ENCODE assay signal across 10 cellular contexts in genomic region chr3:194879991-194880939, GRCh38.
DNase-seq lines count a peak whose midpoint lies in the region; ATAC-seq and TF ChIP-seq lines count a peak whose summit lies in the region.
"Had no signal": no experiment of that assay in that cellular context is flagged by ENCODE, and none has a peak within 500 bp of the region (broad histone marks: within the 10 kb centered on the region; RNA-seq: fewer than 3 reads in every experiment).

No MANE protein-coding gene starts in this region.

- no peak overlapping the region for H3K4me3 ChIP-seq in A673 (ENCODE audit: low read depth, low read length, poor library complexity, severe bottlenecking)
- H3K4me3 ChIP-seq: K562 had no signal

- no peak for TF ChIP-seq CTCF in A673 (conservative IDR thresholded peaks at IDR 0.05; ENCODE audit: low read depth, low read length)

- no peak for ATAC-seq in GM19395 (IDR thresholded peaks at IDR 0.05; ENCODE audit: unreplicated experiment)
- ATAC-seq: K562 had no signal

- H3K36me3 ChIP-seq in A673 (ENCODE audit: insufficient read depth, low read length, poor library complexity, severe bottlenecking), result no peaks in the 10 kb centered on the region

- peaks cover 8% of the 10 kb centered on the region for H3K9me3 ChIP-seq in A673 (ENCODE audit: low read depth, low read length, poor library complexity, severe bottlenecking)

- DNase-seq in A673 (ENCODE audit: low spot score), result peak; percentile 86
- DNase-seq in M059J (ENCODE audit: low read depth), result peak; percentile 53
- peak; percentile 81 for DNase-seq in astrocyte of the hippocampus (ENCODE audit: low read depth, low spot score)
- peak; percentile 89 for DNase-seq in mesenteric fat pad (ENCODE audit: low spot score)
- no peak for DNase-seq in activated CD8-positive, alpha-beta memory T cell treated with anti-CD3 and anti-CD28 coated beads, Interleukin-2, amount 50 U/mL, for 48 hours
- no peak for DNase-seq in NCI-H748 treated with DMSO at 0.1 percent for 48 hours (lab: John Stamatoyannopoulos, UW)
- no peak for DNase-seq in activated T-helper 1 cell treated with anti-CD3 and anti-CD28 coated beads, Interleukin-12 subunit alpha, Interleukin-12 subunit beta, Interleukin-2, Interleukin-4 antibody, amounts not matched to agents 30 ng/mL and 10 ng/mL and 1 ng/mL, durations not matched to agents 14 hours and 24 hours and 36 hours (ENCODE audit: low spot score)

- intact Hi-C loops in A673 (cut with micrococcal nuclease; ENCODE audit: unreplicated experiment), result loop anchor here (10.0 kb wide), 1 partner anchor 225 kb away; no protein-coding TSS in a partner anchor
- intact Hi-C loops in activated T-helper 1 cell treated with anti-CD3 and anti-CD28 coated beads, Interleukin-12 subunit alpha, Interleukin-12 subunit beta, Interleukin-2, Interleukin-4 antibody, amounts not matched to agents 30 ng/mL and 10 ng/mL and 1 ng/mL, durations not matched to agents 14 hours and 24 hours and 36 hours (cut with micrococcal nuclease), result no loop called here

- H3K27ac ChIP-seq in A673 (ENCODE audit: low read depth, low read length, poor library complexity, severe bottlenecking), result peak overlapping the region; percentile 1

- peaks cover 5% of the 10 kb centered on the region for H3K9me3 Mint-ChIP-seq in activated T-helper 1 cell treated with anti-CD3 and anti-CD28 coated beads, Interleukin-12 subunit alpha, Interleukin-12 subunit beta, Interleukin-2, Interleukin-4 antibody, amounts not matched to agents 30 ng/mL and 10 ng/mL and 1 ng/mL, durations not matched to agents 14 hours and 24 hours and 36 hours

- no peak overlapping the region for H3K27ac Mint-ChIP-seq in activated T-helper 1 cell treated with anti-CD3 and anti-CD28 coated beads, Interleukin-12 subunit alpha, Interleukin-12 subunit beta, Interleukin-2, Interleukin-4 antibody, amounts not matched to agents 30 ng/mL and 10 ng/mL and 1 ng/mL, durations not matched to agents 14 hours and 24 hours and 36 hours
- H3K27ac Mint-ChIP-seq: activated naive CD8-positive, alpha-beta T cell had no signal

- POLR2A ChIA-PET in A673 (lab: Charles Lee; ENCODE audit: low non-redundant PET), result no interaction called here

- H3K27me3 ChIP-seq in A673 (replicated peaks; ENCODE audit: insufficient read depth, low read depth, low read length, poor library complexity), result no peaks in the 10 kb centered on the region

- CTCF ChIA-PET in A673 (lab: Charles Lee), result no interaction called here

- peaks cover 14% of the 10 kb centered on the region for H3K4me1 ChIP-seq in A673 (ENCODE audit: insufficient read depth, low read length, poor library complexity, severe bottlenecking)

- no peaks in the 10 kb centered on the region for H3K36me3 Mint-ChIP-seq in activated T-helper 1 cell treated with anti-CD3 and anti-CD28 coated beads, Interleukin-12 subunit alpha, Interleukin-12 subunit beta, Interleukin-2, Interleukin-4 antibody, amounts not matched to agents 30 ng/mL and 10 ng/mL and 1 ng/mL, durations not matched to agents 14 hours and 24 hours and 36 hours (ENCODE audit: low read depth)
- H3K36me3 Mint-ChIP-seq: activated naive CD8-positive, alpha-beta T cell had no signal

- no TSS peak for BruUV-seq in A673 (replicated peaks; lab: Mats Ljungman, UMichigan)

- H3K4me3 Mint-ChIP-seq in activated T-helper 1 cell treated with anti-CD3 and anti-CD28 coated beads, Interleukin-12 subunit alpha, Interleukin-12 subunit beta, Interleukin-2, Interleukin-4 antibody, amounts not matched to agents 30 ng/mL and 10 ng/mL and 1 ng/mL, durations not matched to agents 14 hours and 24 hours and 36 hours, result no peak overlapping the region
- H3K4me3 Mint-ChIP-seq: activated naive CD8-positive, alpha-beta T cell had no signal

- peaks cover 2% of the 10 kb centered on the region for H3K27me3 Mint-ChIP-seq in activated T-helper 1 cell treated with anti-CD3 and anti-CD28 coated beads, Interleukin-12 subunit alpha, Interleukin-12 subunit beta, Interleukin-2, Interleukin-4 antibody, amounts not matched to agents 30 ng/mL and 10 ng/mL and 1 ng/mL, durations not matched to agents 14 hours and 24 hours and 36 hours (ENCODE audit: insufficient read depth)

- peaks cover 6% of the 10 kb centered on the region for H3K4me1 Mint-ChIP-seq in activated T-helper 1 cell treated with anti-CD3 and anti-CD28 coated beads, Interleukin-12 subunit alpha, Interleukin-12 subunit beta, Interleukin-2, Interleukin-4 antibody, amounts not matched to agents 30 ng/mL and 10 ng/mL and 1 ng/mL, durations not matched to agents 14 hours and 24 hours and 36 hours (ENCODE audit: low read depth)

Comparison
In these comparisons a context has a peak if more than half of its experiments do, and no peak if none do; other contexts are left out.
1. DNase-seq: peak in A673 (single experiment), M059J (single experiment), astrocyte of the hippocampus (single experiment) and mesenteric fat pad (single experiment); none in activated CD8-positive, alpha-beta memory T cell treated with anti-CD3 and anti-CD28 coated beads, Interleukin-2, amount 50 U/mL, for 48 hours (single experiment), NCI-H748 treated with DMSO at 0.1 percent for 48 hours (single experiment) and activated T-helper 1 cell treated with anti-CD3 and anti-CD28 coated beads, Interleukin-12 subunit alpha, Interleukin-12 subunit beta, Interleukin-2, Interleukin-4 antibody, amounts not matched to agents 30 ng/mL and 10 ng/mL and 1 ng/mL, durations not matched to agents 14 hours and 24 hours and 36 hours (single experiment).